In the genomic region with DNA sequence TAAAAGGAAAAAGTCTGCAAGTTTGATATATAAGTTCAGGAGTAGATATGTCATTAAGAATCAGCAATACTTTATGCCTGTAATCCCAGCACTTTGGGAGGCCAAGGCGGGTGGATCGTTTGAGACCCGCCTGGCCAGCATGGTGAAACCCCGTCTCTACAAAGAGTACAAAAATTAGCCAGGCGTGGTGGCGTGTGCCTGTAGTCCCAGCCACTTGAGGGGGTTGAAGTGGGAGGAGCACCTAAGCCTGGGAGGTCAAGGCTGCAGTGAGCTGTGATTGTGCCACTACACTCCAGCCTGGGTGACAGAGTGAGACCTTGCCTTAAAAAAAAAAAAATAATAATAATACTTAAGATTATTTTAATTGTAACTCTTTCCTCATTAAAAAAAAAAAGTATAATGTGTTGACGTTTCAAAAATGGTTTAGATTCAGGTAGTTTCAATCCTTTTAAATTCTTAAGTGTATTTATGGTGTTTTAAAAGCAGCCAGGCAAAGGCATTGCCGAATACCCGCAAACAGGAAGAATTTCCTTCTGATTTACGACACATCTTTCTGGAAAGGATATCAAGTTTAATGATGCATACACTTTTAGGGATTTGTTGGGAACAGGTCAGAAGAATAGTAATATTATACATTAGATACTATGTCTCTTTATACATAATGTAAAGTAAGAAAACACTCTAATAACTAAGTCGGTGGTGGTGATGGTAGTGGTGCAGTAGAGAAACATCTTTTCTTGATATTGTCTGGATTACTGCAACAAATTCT, we compare ENCODE assay signal across 18 cellular contexts.
DNase-seq lines count a peak whose midpoint lies in the region; ATAC-seq, FAIRE-seq and TF ChIP-seq lines count a peak whose summit lies in the region.
"Had no signal": no experiment of that assay in that cellular context is flagged by ENCODE, and none has a peak within 500 bp of the region (broad histone marks: within the 10 kb centered on the region; RNA-seq: fewer than 3 reads in every experiment).

No MANE protein-coding gene starts in this region.

- WGBS in HUES64, result 50% methylated on average over 9 of the region's 11 CpGs
- WGBS in H1 (ENCODE audit: extremely low coverage in 1 of 2, insufficient coverage in 1 of 2, insufficient read length in 1 of 2, insufficient replicate concordance in 2 of 2, low coverage in 1 of 2, low lambda C conversion rate in 2 of 2, missing lambda C conversion rate in 1 of 2), 2 experiments, result 63% methylated on average over 5 of the region's 11 CpGs; no CpG with 5 or more reads in 1 of the 2 experiments
- 54 to 68% (median 66%) methylated on average over 11 of the region's 11 CpGs for WGBS in spleen, 5 donors

- no peaks in the 10 kb centered on the region for H3K27me3 Mint-ChIP-seq in Caco-2 (ENCODE audit: insufficient read depth, unreplicated experiment)
- H3K27me3 Mint-ChIP-seq in nephron (ENCODE audit: low read depth), result no peaks in the 10 kb centered on the region
- H3K27me3 Mint-ChIP-seq: effector memory CD8-positive, alpha-beta T cell had no signal

- no peak overlapping the region for H3K56ac ChIP-seq in H1 (replicated peaks; ENCODE audit: insufficient read length, low read depth, low read length)

- no peak overlapping the region for H3K4me3 ChIP-seq in Caco-2 (ENCODE audit: low read depth, low read length)
- peak overlapping the region; percentile 64 for H3K4me3 ChIP-seq in HUES64 (ENCODE audit: low read length)
- H3K4me3 ChIP-seq in H1 (ENCODE audit: extremely low read depth in 1 of 4, insufficient read depth in 2 of 4, low read depth in 3 of 4, low read length in 4 of 4), result peak overlapping the region in 3 of 4 experiments; percentile 24 to 83 (median 62); a peak in 5 of 8 replicates
- no peak overlapping the region for H3K4me3 ChIP-seq in spleen
- H3K4me3 ChIP-seq: mucosa of descending colon had no signal

- H3K4me3 Mint-ChIP-seq in Caco-2 (ENCODE audit: unreplicated experiment) (peak overlapping the region; percentile 23), nephron (peak overlapping the region in 1 of 3 experiments; percentile 27)
- H3K4me3 Mint-ChIP-seq: CD14-positive monocyte; T-helper 1 cell treated with Interleukin-12 subunit alpha and Interleukin-12 subunit beta and Interleukin-4 antibody, amounts not matched to agents 30 μg/mL and 1 μg/mL, for 36 hours had no signal

- no peak overlapping the region for H3K23ac ChIP-seq in H1 (ENCODE audit: insufficient read length)

- H2BK12ac ChIP-seq in H1 (ENCODE audit: low read depth, low read length), result no peak overlapping the region

- H3K27me3 ChIP-seq in Caco-2 (replicated peaks; ENCODE audit: control insufficient read depth, insufficient read depth, low read length) (no peaks in the 10 kb centered on the region), HUES64 (ENCODE audit: insufficient read depth, low read length) (no peaks in the 10 kb centered on the region), H1 (replicated peaks in 1 of 4; ENCODE audit: control insufficient read depth in 3 of 4, extremely low read depth in 1 of 4, insufficient read depth in 3 of 4, low read length in 3 of 4) (no peaks in the 10 kb centered on the region), spleen (replicated peaks in 1 of 7) (no peaks in the 10 kb centered on the region)

- H2BK120ac ChIP-seq in H1 (replicated peaks; ENCODE audit: low read depth, low read length), result no peak overlapping the region

- ATAC-seq in GM21786 (IDR thresholded peaks at IDR 0.05; ENCODE audit: unreplicated experiment) (no peak), GM21529 (IDR thresholded peaks at IDR 0.05; ENCODE audit: unreplicated experiment) (no peak)
- ATAC-seq: activated CD4-positive, CD25-positive, alpha-beta regulatory T cell treated with anti-CD3 and anti-CD28 coated beads, Interleukin-2, amount 50 U/mL, for 24 hours; effector memory CD8-positive, alpha-beta T cell; mucosa of descending colon had no signal

- H3K79me1 ChIP-seq in H1 (ENCODE audit: low read depth, low read length), result no peaks in the 10 kb centered on the region

- H3K9me3 ChIP-seq in Caco-2 (no peaks in the 10 kb centered on the region), HUES64 (ENCODE audit: insufficient read depth, low read depth, low read length) (no peaks in the 10 kb centered on the region), H1 (ENCODE audit: insufficient read depth in 2 of 2, low read depth in 1 of 2, low read length in 1 of 2) (no peaks in the 10 kb centered on the region), spleen (no peaks in the 10 kb centered on the region)
- H3K9me3 ChIP-seq: mucosa of descending colon had no signal

- no peak overlapping the region for H3K27ac ChIP-seq in HUES64 (ENCODE audit: low read depth, low read length)
- H3K27ac ChIP-seq in H1 (ENCODE audit: low read depth, low read length), result no peak overlapping the region
- H3K27ac ChIP-seq in spleen, result no peak overlapping the region
- H3K27ac ChIP-seq: HL-60 had no signal

- peaks cover 0 to 10% of the 10 kb centered on the region in 2 experiments for H4K20me1 ChIP-seq in H1 (replicated peaks in 1 of 2; ENCODE audit: control insufficient read depth in 1 of 2, insufficient read depth in 2 of 2, low read length in 2 of 2)

- DNase-seq in Caco-2 (no peak), H1 (ENCODE audit: low read depth in 1 of 2, low spot score in 2 of 2) (no peak), spleen (no peak)
- DNase-seq: activated naive CD4-positive, alpha-beta T cell treated with Interleukin-2 at 50 U/mL for 16 hours; effector memory CD8-positive, alpha-beta T cell; mucosa of descending colon; NCI-H2029; NCI-H82; posterior cingulate gyrus had no signal

- no peaks in the 10 kb centered on the region for H3K9me3 Mint-ChIP-seq in Caco-2 (ENCODE audit: unreplicated experiment)
- no peaks in the 10 kb centered on the region for H3K9me3 Mint-ChIP-seq in nephron
- H3K9me3 Mint-ChIP-seq: effector memory CD8-positive, alpha-beta T cell; T-helper 1 cell treated with Interleukin-12 subunit alpha and Interleukin-12 subunit beta and Interleukin-4 antibody, amounts not matched to agents 30 μg/mL and 1 μg/mL, for 36 hours had no signal

- H2BK20ac ChIP-seq in H1 (ENCODE audit: low read length), result no peak overlapping the region

- H3K36me3 Mint-ChIP-seq in Caco-2 (ENCODE audit: insufficient read depth, unreplicated experiment) (peaks cover 21% of the 10 kb centered on the region), nephron (ENCODE audit: low read depth) (peaks cover 4% of the 10 kb centered on the region)

- H2BK15ac ChIP-seq in H1 (ENCODE audit: low read length), result no peak overlapping the region

- H4K5ac ChIP-seq in H1 (ENCODE audit: insufficient read length, low read depth, low read length), result no peak overlapping the region

- no peak overlapping the region for H4K91ac ChIP-seq in H1 (replicated peaks; ENCODE audit: insufficient read length, low read length)

- no peak for TF ChIP-seq CTCF in Caco-2 (IDR thresholded peaks at IDR 0.05; ENCODE audit: insufficient read depth in 1 of 2, low read depth in 1 of 2, low read length in 1 of 2, severe bottlenecking in 1 of 2, unreplicated experiment in 1 of 2)
- no peak for TF ChIP-seq CTCF in H1 (IDR thresholded peaks at IDR 0.05; ENCODE audit: control extremely low read depth in 1 of 3, insufficient read depth in 1 of 3, low read depth in 1 of 3, low read length in 3 of 3)
- no peak for TF ChIP-seq CTCF in nephron (IDR thresholded peaks at IDR 0.05; ENCODE audit: unreplicated experiment in 3 of 3)
- TF ChIP-seq CTCF in spleen (IDR thresholded peaks at IDR 0.05 in 8 of 11, conservative IDR thresholded peaks at IDR 0.05 in 3 of 11), result no peak

- no peak overlapping the region for H2AFZ ChIP-seq in H1 (ENCODE audit: low read length)

- no peak overlapping the region for H3K9ac ChIP-seq in HUES64 (ENCODE audit: low read depth, low read length)
- no peak overlapping the region for H3K9ac ChIP-seq in H1 (replicated peaks in 1 of 4; ENCODE audit: extremely low read depth in 1 of 4, low read depth in 3 of 4, low read length in 3 of 4)

- no peak; a peak in 1 of 3 replicates for TF ChIP-seq POLR2A in H1 (IDR thresholded peaks at IDR 0.05; ENCODE audit: control extremely low read depth in 1 of 2, low read depth in 2 of 2, low read length in 2 of 2)
- TF ChIP-seq POLR2A in spleen (IDR thresholded peaks at IDR 0.05), result no peak

- H3K27ac Mint-ChIP-seq in Caco-2 (ENCODE audit: unreplicated experiment) (peak overlapping the region; percentile 34), nephron (peak overlapping the region; percentile 17 to 68 (median 22))
- H3K27ac Mint-ChIP-seq: effector memory CD8-positive, alpha-beta T cell; T-helper 1 cell treated with Interleukin-12 subunit alpha and Interleukin-12 subunit beta and Interleukin-4 antibody, amounts not matched to agents 30 μg/mL and 1 μg/mL, for 36 hours had no signal

- FAIRE-seq in H1 (lab: Jason Lieb, UNC), result no peak
- FAIRE-seq: bronchial epithelial cell had no signal

- no peaks in the 10 kb centered on the region for H3K36me3 ChIP-seq in Caco-2 (ENCODE audit: control insufficient read depth, insufficient read depth, low read length)
- no peaks in the 10 kb centered on the region for H3K36me3 ChIP-seq in HUES64 (ENCODE audit: insufficient read depth, low read length)
- H3K36me3 ChIP-seq in H1 (ENCODE audit: control insufficient read depth in 2 of 4, insufficient read depth in 4 of 4, low read length in 3 of 4), result no peaks in the 10 kb centered on the region
- no peaks in the 10 kb centered on the region for H3K36me3 ChIP-seq in spleen

- peaks cover 26 to 95% of the 10 kb centered on the region in 2 experiments for H3K79me2 ChIP-seq in H1 (ENCODE audit: control insufficient read depth in 1 of 2, insufficient read depth in 2 of 2, low read length in 2 of 2)

- CTCF ChIA-PET in Caco-2 (lab: Charles Lee), result no interaction called here
- CTCF ChIA-PET in H1 (lab: Charles Lee; ENCODE audit: partially characterized antibody), result no interaction called here

- peaks cover 30% of the 10 kb centered on the region for H3K4me1 Mint-ChIP-seq in Caco-2 (ENCODE audit: low read depth, unreplicated experiment)
- H3K4me1 Mint-ChIP-seq in nephron, result peaks cover 25% of the 10 kb centered on the region

- H3K18ac ChIP-seq in H1 (ENCODE audit: extremely low read depth, low read length), result no peak overlapping the region

- no TSS peak for BruUV-seq in Caco-2 (replicated peaks; lab: Mats Ljungman, UMichigan)

- H3K4me2 ChIP-seq in H1 (ENCODE audit: insufficient read depth in 1 of 2, low read depth in 2 of 2, low read length in 2 of 2), result peak overlapping the region; percentile 62 to 74

- intact Hi-C loops in Caco-2 (cut with micrococcal nuclease; ENCODE audit: unreplicated experiment), result loop anchor here (10.0 kb wide), 1 partner anchor 79 kb away; the partner anchor contains the start of gene KDM6A
- intact Hi-C loops in spleen (cut with DNase I; ENCODE audit: low total_unique reads), result no loop called here

- H3K4ac ChIP-seq in H1 (replicated peaks; ENCODE audit: insufficient read length, low read depth, low read length), result no peak overlapping the region

- TF ChIP-seq EP300 in H1 (IDR thresholded peaks at IDR 0.05; ENCODE audit: borderline replicate concordance in 1 of 2, low read depth in 2 of 2, low read length in 2 of 2), result no peak

- H4K8ac ChIP-seq in H1 (ENCODE audit: extremely low read depth, insufficient read depth, low read length), result no peak overlapping the region; the same call in 1 of the 2 replicates

- POLR2A ChIA-PET in Caco-2 (lab: Charles Lee) (no interaction called here), H1 (lab: Charles Lee; ENCODE audit: partially characterized antibody) (interaction anchor here (0.9 to 1.4 kb wide), 2 partner anchors 55 to 81 kb away, joined by 3 read pairs; partner anchors contain the start of gene KDM6A)

- H2AK5ac ChIP-seq in H1 (ENCODE audit: low read depth, low read length), result no peak overlapping the region

- TF ChIP-seq RAD21 in H1 (IDR thresholded peaks at IDR 0.05 in 1 of 2, conservative IDR thresholded peaks at IDR 0.05 in 1 of 2; ENCODE audit: low read depth in 2 of 2, low read length in 2 of 2), result no peak

- H3K4me1 ChIP-seq in Caco-2 (peaks cover 13% of the 10 kb centered on the region; the same call in 1 of the 2 replicates), HUES64 (ENCODE audit: insufficient read depth, low read length) (peaks cover 19% of the 10 kb centered on the region; the same call in 1 of the 2 replicates), H1 (replicated peaks in 1 of 4; ENCODE audit: control insufficient read depth in 3 of 4, insufficient read depth in 4 of 4, low read length in 3 of 4) (peaks cover 0 to 3% (median under 1%) of the 10 kb centered on the region in 4 experiments; a peak in 1 of 7 replicates), spleen (peaks cover 24 to 70% (median 34%) of the 10 kb centered on the region in 6 donors)

- H3K23me2 ChIP-seq in H1 (ENCODE audit: low read depth, low read length), result peaks cover 2% of the 10 kb centered on the region; the same call in 1 of the 2 replicates

- no peak overlapping the region for H3K14ac ChIP-seq in H1 (ENCODE audit: insufficient read length)

- no peak overlapping the region for H2BK5ac ChIP-seq in H1 (ENCODE audit: low read depth, low read length)

Comparison
In these comparisons a context has a peak if more than half of its experiments do, and no peak if none do; other contexts are left out.
1. H3K4me3 ChIP-seq: peak in HUES64 (single experiment) and H1 (3 of 4); none in Caco-2 (single experiment) and spleen (0 of 8).